Comparison of ENCODE assay signal across 8 cellular contexts in genomic region chr1:23528245-23528978, GRCh38. TPM values are rescaled to one million over a fixed set of nuclear protein-coding genes. Genes with fewer than 3 reads are reported as not detected.
DNase-seq lines count a peak whose midpoint lies in the region; ATAC-seq and TF ChIP-seq lines count a peak whose summit lies in the region.

No MANE protein-coding gene starts in this region.

- H3K9me3 ChIP-seq in OCI-LY1 (ENCODE audit: low read length), result no peaks in the 10 kb centered on the region

- no peaks in the 10 kb centered on the region for H3K9me2 ChIP-seq in OCI-LY1 (ENCODE audit: low read depth, low read length)

- ATAC-seq in GM19025 (IDR thresholded peaks at IDR 0.05; ENCODE audit: low read depth, unreplicated experiment) (peak; percentile 47), HG03469 (IDR thresholded peaks at IDR 0.05; ENCODE audit: unreplicated experiment) (no peak)

- TF ChIP-seq CTCF in AG09319 (IDR thresholded peaks at IDR 0.05; ENCODE audit: low read depth, low read length), result no peak
- no peak for TF ChIP-seq CTCF in OCI-LY1 (IDR thresholded peaks at IDR 0.05; ENCODE audit: low read length)
- TF ChIP-seq CTCF in fibroblast of the aortic adventitia (IDR thresholded peaks at IDR 0.05; ENCODE audit: insufficient read depth, low read length), result no peak
- no peak for TF ChIP-seq CTCF in retinal pigment epithelial cell (conservative IDR thresholded peaks at IDR 0.05; ENCODE audit: low read depth, low read length)

- peak overlapping the region; percentile 97 for H3K4me2 ChIP-seq in OCI-LY1 (ENCODE audit: low read length)

- peaks cover 29% of the 10 kb centered on the region for H3K36me3 ChIP-seq in OCI-LY1 (ENCODE audit: insufficient read depth, low read length)

- peak; percentile 44 for DNase-seq in AG09319 (ENCODE audit: extremely low read depth, low read depth)
- DNase-seq in HT-29 (ENCODE audit: low spot score), result peak; percentile 85
- DNase-seq in activated T-cell treated with anti-CD3 and anti-CD28 coated beads for 4 hours, result peak; percentile 57
- DNase-seq in fibroblast of the aortic adventitia (ENCODE audit: low read depth), result peak; percentile 86
- peak; percentile 53 for DNase-seq in retinal pigment epithelial cell (ENCODE audit: low read depth)

- H3K27ac ChIP-seq in OCI-LY1 (ENCODE audit: low read depth, low read length, poor library complexity, severe bottlenecking), result peak overlapping the region; percentile 91

- peaks cover 79% of the 10 kb centered on the region for H3K4me1 ChIP-seq in OCI-LY1 (ENCODE audit: insufficient read depth, low read length, severe bottlenecking)

- peak overlapping the region; percentile 91 for H3K4me3 ChIP-seq in OCI-LY1 (ENCODE audit: low read depth, low read length, poor library complexity, severe bottlenecking)
- H3K4me3 ChIP-seq in fibroblast of the aortic adventitia (ENCODE audit: low read depth, low read length), result no peak overlapping the region
- H3K4me3 ChIP-seq in retinal pigment epithelial cell (ENCODE audit: low read length), result no peak overlapping the region

- peak overlapping the region; percentile 97 for H3K9ac ChIP-seq in OCI-LY1 (ENCODE audit: low read length)

- no peaks in the 10 kb centered on the region for H4K20me1 ChIP-seq in OCI-LY1 (ENCODE audit: insufficient read depth, low read length)

- no peaks in the 10 kb centered on the region; the same call in 1 of the 2 replicates for H3F3A ChIP-seq in OCI-LY1 (ENCODE audit: insufficient read depth, low read length)

- peaks cover 41% of the 10 kb centered on the region for H3K79me2 ChIP-seq in OCI-LY1 (ENCODE audit: insufficient read depth, low read length)

- H3K27me3 ChIP-seq in OCI-LY1 (ENCODE audit: insufficient read depth, low read length), result no peaks in the 10 kb centered on the region

- no peak overlapping the region for H2AFZ ChIP-seq in OCI-LY1 (ENCODE audit: low read length)

RNA-seq across cellular contexts. Expression of gene E2F2, which starts 2.6 kb away (rescaled TPM):
- 4.7 TPM in 2 replicates for total RNA-seq in HT-29 (2014; rRNA removed; shearing (Covaris generic))
- 5.6 TPM in 1 of 2 replicates, not detected in the other for total RNA-seq in fibroblast of the aortic adventitia (ENCODE audit: low replicate concordance)

RNA-seq across cellular contexts. Expression of gene ID3, which starts 30.9 kb away (rescaled TPM):
- total RNA-seq in HT-29 (2014; rRNA removed; shearing (Covaris generic)), result 1.3 and 3.4 TPM in 2 replicates
- total RNA-seq in fibroblast of the aortic adventitia (ENCODE audit: low replicate concordance), result 51.8 and 673 TPM in 2 replicates

RNA-seq across cellular contexts. Expression of gene ASAP3, which starts 44.4 kb away (rescaled TPM):
- total RNA-seq in HT-29 (2014; rRNA removed; shearing (Covaris generic)), result 3.1 and 4.3 TPM in 2 replicates
- total RNA-seq in fibroblast of the aortic adventitia (ENCODE audit: low replicate concordance), result 46.9 and 65.3 TPM in 2 replicates

Comparison
In these comparisons a context has a peak if more than half of its experiments do, and no peak if none do; other contexts are left out.
1. RNA of gene ID3, which starts 30.9 kb away (total RNA-seq): 51.8 to 673 TPM in fibroblast of the aortic adventitia; 1.3 to 3.4 TPM in HT-29; every median in the first group is over 10 times any median in the second.
2. Peak in every context shown above with its lines, with median percentiles within 50 percentile points of each other: DNase-seq.